In genomic region chrX:153507484-153508178, GRCh38 we compare ENCODE assay signal across 7 cellular contexts. TPM values are rescaled to one million over a fixed set of nuclear protein-coding genes. Genes with fewer than 3 reads are reported as not detected.
DNase-seq lines count a peak whose midpoint lies in the region; ATAC-seq, FAIRE-seq and TF ChIP-seq lines count a peak whose summit lies in the region.

No MANE protein-coding gene starts in this region.

- no peaks in the 10 kb centered on the region for H3K27me3 ChIP-seq in sigmoid colon

- no peak overlapping the region for H3K4me3 ChIP-seq in sigmoid colon

- peak; percentile 80 for ATAC-seq in HG02571 (IDR thresholded peaks at IDR 0.05; ENCODE audit: unreplicated experiment)

- 10 to 18% methylated on average over 18 of the region's 19 CpGs for WGBS in sigmoid colon, 2 donors

- H3K4me1 ChIP-seq in sigmoid colon, result no peaks in the 10 kb centered on the region

- H3K36me3 ChIP-seq in sigmoid colon, result no peaks in the 10 kb centered on the region

- H3K9me3 ChIP-seq in sigmoid colon, result no peaks in the 10 kb centered on the region

- peak; percentile 92 for FAIRE-seq in GM12892 (lab: Jason Lieb, UNC)

- no peak for TF ChIP-seq EP300 in sigmoid colon (IDR thresholded peaks at IDR 0.05)

- TF ChIP-seq CTCF in sigmoid colon (IDR thresholded peaks at IDR 0.05), result peak; percentile 50 to 71 (median 62)

- intact Hi-C loops in sigmoid colon (cut with DNase I), result loop anchor here (1.0 to 5.0 kb wide), 3 partner anchors 36 to 565 kb away; no protein-coding TSS in a partner anchor

- no peak overlapping the region for H3K27ac ChIP-seq in sigmoid colon

- DNase-seq in GM12892 (ENCODE audit: insufficient read length) (peak; percentile 98), NCI-H1105 treated with DMSO at 0.1 percent for 48 hours (lab: John Stamatoyannopoulos, UW) (peak; percentile 80), T-helper 9 cell (peak; percentile 85), anterior cingulate cortex (lab: John Stamatoyannopoulos, UW) (peak in 57 of 58 donors; percentile 2 to 87 (median 64)), hepatic stellate cell (ENCODE audit: low spot score) (peak; percentile 87), sigmoid colon (peak; percentile 90)

- TF ChIP-seq POLR2A in GM12892 (IDR thresholded peaks at IDR 0.05; ENCODE audit: low read depth, low read length) (no peak), sigmoid colon (IDR thresholded peaks at IDR 0.05) (no peak)

RNA-seq across cellular contexts. Expression of gene ATP2B3, which starts 9.8 kb away (rescaled TPM):
- polyA plus RNA-seq in GM12892 (2012; ENCODE audit: missing spikeins), result not detected
- total RNA-seq in sigmoid colon, result under 1 TPM; under 0.01 to 0.95 (median 0.26) TPM
- under 1 TPM in 1 of 3 donors, not detected in 2; 0.26 TPM for polyA plus RNA-seq in sigmoid colon

RNA-seq across cellular contexts. Expression of gene BGN, which starts 12.9 kb away (rescaled TPM):
- not detected for polyA plus RNA-seq in GM12892 (2012; ENCODE audit: missing spikeins)
- total RNA-seq in sigmoid colon, result 100 to 1,000 TPM in 1 of 4 donors, 10 to 100 TPM in 1, 1 to 10 TPM in 2; 5.7 to 181 (median 10.1) TPM
- polyA plus RNA-seq in sigmoid colon, result 10 to 100 TPM in 1 of 3 donors, 1 to 10 TPM in 2; 1.8 to 29.9 (median 9.0) TPM

RNA-seq across cellular contexts. Expression of gene HAUS7, which starts 37.3 kb away (rescaled TPM):
- 20.9 TPM for polyA plus RNA-seq in GM12892 (2012; ENCODE audit: missing spikeins)
- 10 to 100 TPM; 16.8 to 28.2 (median 25.4) TPM for total RNA-seq in sigmoid colon
- polyA plus RNA-seq in sigmoid colon, result 10 to 100 TPM; 15.0 to 37.8 (median 18.3) TPM
